In the genomic region with DNA sequence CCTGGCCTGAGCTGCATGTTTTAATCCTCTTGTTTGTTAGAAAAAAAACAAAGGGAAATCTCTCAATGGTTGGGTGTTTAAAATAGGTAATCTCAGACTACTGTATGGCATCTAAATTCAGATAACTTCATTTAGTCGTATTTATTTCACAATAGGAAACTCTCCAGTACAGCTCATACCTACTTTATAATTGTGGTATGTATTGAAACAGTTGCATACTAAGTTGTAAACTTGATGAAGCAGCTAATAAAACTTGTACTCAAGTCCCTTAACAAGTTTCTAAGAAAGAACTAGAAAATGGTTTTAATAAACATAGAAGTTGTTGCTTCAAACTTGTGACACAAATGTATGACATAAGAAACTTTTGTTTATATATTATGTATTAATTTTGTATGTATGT, we compare ENCODE assay signal across 18 cellular contexts.
"Had no signal": no experiment of that assay in that cellular context is flagged by ENCODE, and none has a peak within 500 bp of the region (broad histone marks: within the 10 kb centered on the region; RNA-seq: fewer than 3 reads in every experiment).

No MANE protein-coding gene starts in this region.

- H3K4me3 ChIP-seq: ascending aorta, heart left ventricle, ovary, skin epidermis, suprapubic skin, upper lobe of left lung had no signal

- H3K4me1 ChIP-seq: suprapubic skin had no signal

- H3K27ac ChIP-seq: ascending aorta, skin epidermis, suprapubic skin, upper lobe of left lung had no signal

- H3K9me3 ChIP-seq: ascending aorta, heart left ventricle, ovary, suprapubic skin, upper lobe of left lung had no signal

- H3K27me3 ChIP-seq: ascending aorta, heart left ventricle, ovary, suprapubic skin, upper lobe of left lung had no signal

- DNase-seq: activated CD4-positive, alpha-beta T cell treated with anti-CD3 and anti-CD28 coated beads, Interleukin-2, amount 10 ng/mL, durations not matched to agents 7 days and 5 days; activated CD8-positive, alpha-beta memory T cell treated with anti-CD3 and anti-CD28 coated beads, Interleukin-2, amount 50 U/mL, for 48 hours; activated naive CD4-positive, alpha-beta T cell; activated naive CD8-positive, alpha-beta T cell treated with anti-CD3 and anti-CD28 coated beads, Interleukin-2, amount 10 ng/mL, durations not matched to agents 7 days and 5 days; foreskin melanocyte; islet precursor cell; naive thymus-derived CD4-positive, alpha-beta T cell; stimulated activated CD4-positive, alpha-beta T cell treated with anti-CD3 and anti-CD28 coated beads, Interleukin-4, amount 100 ng/mL, for 4 hours; stimulated activated CD8-positive, alpha-beta memory T cell treated with anti-CD3 and anti-CD28 coated beads, Interleukin-4, amount 100 ng/mL, for 48 hours; stimulated activated naive CD4-positive, alpha-beta T cell treated with Interleukin-2 at 50 U/mL for 16 hours; T-cell; T-helper 9 cell had no signal

- ATAC-seq: naive thymus-derived CD4-positive, alpha-beta T cell; T-cell had no signal

- H3K36me3 ChIP-seq: ascending aorta, ovary, suprapubic skin, upper lobe of left lung had no signal
